27 cellular contexts compared by ENCODE assay signal in the genomic region with DNA sequence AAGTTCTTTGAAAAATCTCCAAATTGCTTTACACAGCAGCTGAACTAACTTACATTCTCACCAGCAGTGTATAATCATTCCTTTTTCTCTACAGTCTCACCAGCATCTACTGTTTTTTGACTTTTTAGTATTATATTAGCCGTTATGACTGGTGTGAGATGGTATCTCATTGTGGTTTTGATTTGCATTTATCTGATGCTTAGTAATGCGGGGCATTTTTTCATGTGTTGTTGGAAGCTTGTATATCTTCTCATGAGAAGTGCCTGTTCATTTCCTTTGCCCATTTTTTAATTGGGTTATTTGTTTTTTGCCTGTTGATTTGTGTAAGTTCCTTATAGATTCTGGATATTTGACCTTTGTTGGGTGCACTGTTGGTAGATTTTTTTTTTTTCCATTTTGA.
"Had no signal": no experiment of that assay in that cellular context is flagged by ENCODE, and none has a peak within 500 bp of the region (broad histone marks: within the 10 kb centered on the region; RNA-seq: fewer than 3 reads in every experiment).

No MANE protein-coding gene starts in this region.

- H3K27me3 ChIP-seq: neural progenitor cell, neutrophil, right atrium auricular region, right lobe of liver, stomach, testis, thyroid gland, transverse colon, upper lobe of left lung, vagina had no signal

- H3K79me2 ChIP-seq: parathyroid adenoma had no signal

- H3K36me3 Mint-ChIP-seq: mesothelial cell of epicardium; naive B cell; neural progenitor cell; stimulated activated naive B cell treated with anti-CD40 and anti-IgM and Interleukin-4, amounts not matched to agents 10 μg/mL and 1 μg/mL and 100 μg/mL, for 72 hours had no signal

- H3K27ac Mint-ChIP-seq: mesothelial cell of epicardium; natural killer cell; nephron progenitor cell; neural progenitor cell; stimulated activated naive B cell treated with anti-CD40 and anti-IgM and Interleukin-4, amounts not matched to agents 10 μg/mL and 1 μg/mL and 100 μg/mL, for 72 hours had no signal

- H3K9me3 ChIP-seq: neutrophil, right lobe of liver, testis, thyroid gland, vagina had no signal

- H3K36me3 ChIP-seq: left ventricle myocardium inferior, neural progenitor cell, neutrophil, right atrium auricular region, right lobe of liver, stomach, thyroid gland, transverse colon, upper lobe of left lung, vagina had no signal

- H3K27ac ChIP-seq: left ventricle myocardium inferior, neural progenitor cell, neutrophil, parathyroid adenoma, right atrium auricular region, right lobe of liver, skin epidermis, stomach, testis, thyroid gland, transverse colon, upper lobe of left lung, vagina had no signal

- H3K4me3 Mint-ChIP-seq: mesothelial cell of epicardium; naive B cell; natural killer cell; nephron progenitor cell; neural progenitor cell; stimulated activated naive B cell treated with anti-CD40 and anti-IgM and Interleukin-4, amounts not matched to agents 10 μg/mL and 1 μg/mL and 100 μg/mL, for 72 hours had no signal

- H3K4me2 ChIP-seq: neural progenitor cell had no signal

- H2AFZ ChIP-seq: neural progenitor cell, parathyroid adenoma had no signal

- H3K9ac ChIP-seq: neural progenitor cell, parathyroid adenoma had no signal

- H3K4me3 ChIP-seq: left ventricle myocardium inferior, lung, neural progenitor cell, right atrium auricular region, right lobe of liver, skin epidermis, stomach, testis, thyroid gland, transverse colon, upper lobe of left lung, vagina had no signal

- DNase-seq: islet precursor cell; left ventricle myocardium inferior; mesendoderm; naive B cell; natural killer cell; nephron progenitor cell; occipital lobe; right lobe of liver; stimulated activated CD4-positive, alpha-beta T cell treated with anti-CD3 and anti-CD28 coated beads, Interleukin-12 subunit alpha, Interleukin-12 subunit beta, amount 100 ng/mL, for 4 hours; stimulated activated CD4-positive, alpha-beta T cell treated with anti-CD3 and anti-CD28 coated beads, Interleukin-15, amount 100 ng/mL, for 24 hours; stimulated activated CD4-positive, alpha-beta T cell treated with anti-CD3 and anti-CD28 coated beads, Interleukin-2, amount 100 ng/mL, for 24 hours; stimulated activated CD4-positive, alpha-beta T cell treated with anti-CD3 and anti-CD28 coated beads, Interleukin-4, amount 100 ng/mL, for 1 hour; stimulated activated naive B cell treated with anti-CD40 and anti-IgM and Interleukin-4, amounts not matched to agents 10 μg/mL and 1 μg/mL and 100 μg/mL, for 72 hours; stimulated activated naive CD8-positive, alpha-beta T cell treated with anti-CD3 and anti-CD28 coated beads, Interleukin-15, Interleukin-2, amounts not matched to agents 100 U/mL and 50 U/mL, for 24 hours; stomach; testis; thyroid gland; transverse colon; upper lobe of left lung had no signal

- H3K4me1 ChIP-seq: left ventricle myocardium inferior, neural progenitor cell, parathyroid adenoma, right atrium auricular region, right lobe of liver, stomach, testis, thyroid gland, transverse colon, upper lobe of left lung, vagina had no signal

- H3K27me3 Mint-ChIP-seq: naive B cell; stimulated activated naive B cell treated with anti-CD40 and anti-IgM and Interleukin-4, amounts not matched to agents 10 μg/mL and 1 μg/mL and 100 μg/mL, for 72 hours had no signal

- H3K4me1 Mint-ChIP-seq: mesothelial cell of epicardium, naive B cell, natural killer cell, nephron progenitor cell, neural progenitor cell had no signal
